Comparison of ENCODE assay signal across 14 cellular contexts in the genomic region with DNA sequence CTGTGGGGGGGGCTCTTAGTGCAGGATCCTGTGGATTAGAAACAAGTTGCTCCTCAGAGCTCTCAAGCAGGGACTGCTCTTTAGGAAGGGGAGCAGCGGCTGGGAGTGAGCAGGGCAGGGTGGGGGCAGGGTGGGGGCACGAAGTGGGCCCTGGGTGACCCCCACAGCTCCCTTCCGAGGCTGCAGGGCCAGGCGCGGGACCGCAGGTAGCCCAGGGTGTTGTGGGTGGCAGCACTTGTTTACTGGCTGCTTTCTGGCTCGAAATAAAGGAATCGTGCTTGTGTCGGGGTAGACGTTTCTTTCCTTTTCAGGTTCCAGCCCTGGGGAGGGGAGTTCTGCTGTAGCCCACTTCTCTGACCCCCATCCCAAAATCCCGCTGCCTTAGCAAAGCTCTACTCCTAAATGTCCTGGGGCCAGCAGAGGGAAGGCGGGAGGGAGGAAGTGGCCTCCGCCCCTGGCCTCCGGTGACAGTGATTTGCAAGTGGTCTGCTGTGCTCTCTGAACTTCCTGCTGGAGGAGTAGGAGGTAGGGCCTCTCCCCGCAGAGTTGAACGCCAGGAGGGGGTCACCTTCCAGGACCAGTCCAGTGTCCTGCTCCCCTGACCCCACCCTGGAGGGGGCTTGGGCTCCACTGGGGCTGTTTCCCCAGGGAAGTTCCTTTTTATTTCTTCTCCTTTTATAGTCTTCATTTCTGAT. TPM values are rescaled to one million over a fixed set of nuclear protein-coding genes. Genes with fewer than 3 reads are reported as not detected.
A peak's percentile ranks its signal among the peaks of the same experiment; 100 is the strongest.
DNase-seq lines count a peak whose midpoint lies in the region; ATAC-seq lines count a peak whose summit lies in the region.
"Had no signal": no experiment of that assay in that cellular context is flagged by ENCODE, and none has a peak within 500 bp of the region (broad histone marks: within the 10 kb centered on the region; RNA-seq: fewer than 3 reads in every experiment).

No MANE protein-coding gene starts in this region.

- peak overlapping the region; percentile 67 for H3K4me3 Mint-ChIP-seq in natural killer cell treated with Interleukin-12 subunit alpha and Interleukin-12 subunit beta and Interleukin-15 and Interleukin-18, amount 100 ng/mL, for 72 hours

- peaks cover 9 to 15% of the 10 kb centered on the region in 2 donors for H3K4me1 Mint-ChIP-seq in natural killer cell treated with Interleukin-12 subunit alpha and Interleukin-12 subunit beta and Interleukin-15 and Interleukin-18, amount 100 ng/mL, for 72 hours (ENCODE audit: low read depth in 2 of 2)

- H3K27ac Mint-ChIP-seq in natural killer cell treated with Interleukin-12 subunit alpha and Interleukin-12 subunit beta and Interleukin-15 and Interleukin-18, amount 100 ng/mL, for 72 hours = peak overlapping the region in 1 of 2 donors; percentile 41

- DNase-seq in GM03348 (ENCODE audit: low spot score) (peak; percentile 7), HuH-7.5 (ENCODE audit: low spot score) (peak; percentile 10), ecto neural progenitor cell (ENCODE audit: low spot score) (peak; percentile 47), NCI-H2029 treated with DMSO at 0.1 percent for 48 hours (lab: John Stamatoyannopoulos, UW) (no peak)
- no peak for DNase-seq in natural killer cell treated with Interleukin-12 subunit alpha and Interleukin-12 subunit beta and Interleukin-15 and Interleukin-18, amount 100 ng/mL, for 72 hours (ENCODE audit: low spot score)
- no peak for DNase-seq in effector memory CD4-positive, alpha-beta T cell
- DNase-seq: GM23248, IMR-90, midbrain had no signal

- H3K4me1 ChIP-seq in effector memory CD4-positive, alpha-beta T cell (ENCODE audit: control insufficient read depth, insufficient read depth, low read length, poor library complexity, severe bottlenecking) = peaks cover 21% of the 10 kb centered on the region

- ATAC-seq in natural killer cell treated with Interleukin-12 subunit alpha and Interleukin-12 subunit beta and Interleukin-15 and Interleukin-18, amount 100 ng/mL, for 72 hours = peak in 1 of 2 donors; percentile 49
- ATAC-seq in GM18519 (IDR thresholded peaks at IDR 0.05; ENCODE audit: low FRiP score, unreplicated experiment) = no peak

- no peak overlapping the region for H3K27ac ChIP-seq in effector memory CD4-positive, alpha-beta T cell (ENCODE audit: insufficient read depth, low read length, poor library complexity, severe bottlenecking)
- H3K27ac ChIP-seq: GM23248, hepatocyte had no signal

- H3K36me3 ChIP-seq in effector memory CD4-positive, alpha-beta T cell (ENCODE audit: control insufficient read depth, insufficient read depth, low read length) = no peaks in the 10 kb centered on the region

- H3K27me3 Mint-ChIP-seq in natural killer cell treated with Interleukin-12 subunit alpha and Interleukin-12 subunit beta and Interleukin-15 and Interleukin-18, amount 100 ng/mL, for 72 hours = peaks cover 1 to 5% of the 10 kb centered on the region in 2 donors

- no peaks in the 10 kb centered on the region for H3K36me3 Mint-ChIP-seq in natural killer cell treated with Interleukin-12 subunit alpha and Interleukin-12 subunit beta and Interleukin-15 and Interleukin-18, amount 100 ng/mL, for 72 hours

- no peak overlapping the region for H3K4me3 ChIP-seq in effector memory CD4-positive, alpha-beta T cell (ENCODE audit: insufficient read depth, low read depth, low read length, poor library complexity, severe bottlenecking)
- H3K4me3 ChIP-seq: GM23248, hepatocyte had no signal

- H3K27me3 ChIP-seq in effector memory CD4-positive, alpha-beta T cell (replicated peaks; ENCODE audit: control insufficient read depth, insufficient read depth, low read length, poor library complexity, severe bottlenecking) = no peaks in the 10 kb centered on the region
- H3K27me3 ChIP-seq: hepatocyte had no signal

- no peaks in the 10 kb centered on the region for H3K9me3 ChIP-seq in effector memory CD4-positive, alpha-beta T cell (ENCODE audit: control insufficient read depth, low read length)

- H3K9me3 Mint-ChIP-seq in natural killer cell treated with Interleukin-12 subunit alpha and Interleukin-12 subunit beta and Interleukin-15 and Interleukin-18, amount 100 ng/mL, for 72 hours = no peaks in the 10 kb centered on the region

RNA-seq across cellular contexts. Expression of gene NEU4, which starts 8.3 kb away (rescaled TPM):
- total RNA-seq in natural killer cell treated with Interleukin-12 subunit alpha and Interleukin-12 subunit beta and Interleukin-15 and Interleukin-18, amount 100 ng/mL, for 72 hours = 1 to 10 TPM in 1 of 2 donors, under 1 TPM in 1; 0.86 to 3.8 TPM
- total RNA-seq: GM23248, IMR-90 had no signal

RNA-seq across cellular contexts. Expression of gene GAL3ST2, which starts 40.7 kb away (rescaled TPM):
- total RNA-seq in natural killer cell treated with Interleukin-12 subunit alpha and Interleukin-12 subunit beta and Interleukin-15 and Interleukin-18, amount 100 ng/mL, for 72 hours = 1 to 10 TPM in 1 of 2 donors, under 1 TPM in 1; 0.83 to 2.8 TPM
- total RNA-seq: GM23248, IMR-90 had no signal

RNA-seq across cellular contexts. Expression of gene PDCD1, which starts 41.4 kb away (rescaled TPM):
- under 1 TPM; 0.78 to 0.89 TPM for total RNA-seq in natural killer cell treated with Interleukin-12 subunit alpha and Interleukin-12 subunit beta and Interleukin-15 and Interleukin-18, amount 100 ng/mL, for 72 hours
- total RNA-seq: GM23248, hepatocyte, IMR-90, OCI-LY7, temporal lobe had no signal

RNA-seq across cellular contexts. Expression of gene RTP5, which starts 52.3 kb away (rescaled TPM):
- not detected for total RNA-seq in natural killer cell treated with Interleukin-12 subunit alpha and Interleukin-12 subunit beta and Interleukin-15 and Interleukin-18, amount 100 ng/mL, for 72 hours
- total RNA-seq: GM23248, hepatocyte, IMR-90, OCI-LY7, renal cortical epithelial cell had no signal

Comparison
In these comparisons a context has a peak if more than half of its experiments do, and no peak if none do; other contexts are left out.
1. DNase-seq: peak in GM03348 (single experiment), HuH-7.5 (single experiment) and ecto neural progenitor cell (single experiment); none in natural killer cell treated with Interleukin-12 subunit alpha and Interleukin-12 subunit beta and Interleukin-15 and Interleukin-18, amount 100 ng/mL, for 72 hours (single experiment), NCI-H2029 treated with DMSO at 0.1 percent for 48 hours (single experiment) and effector memory CD4-positive, alpha-beta T cell (0 of 3).